In genomic region chr6:143822584-143823024, GRCh38 we compare ENCODE assay signal across 17 cellular contexts. TPM values are rescaled to one million over a fixed set of nuclear protein-coding genes. Genes with fewer than 3 reads are reported as not detected.
DNase-seq lines count a peak whose midpoint lies in the region; TF ChIP-seq lines count a peak whose summit lies in the region.
"Had no signal": no experiment of that assay in that cellular context is flagged by ENCODE, and none has a peak within 500 bp of the region (broad histone marks: within the 10 kb centered on the region; RNA-seq: fewer than 3 reads in every experiment).

No MANE protein-coding gene starts in this region.

- H3K27ac ChIP-seq in hepatocyte (peak overlapping the region; percentile 5), stomach (peak overlapping the region in 1 of 5 donors; percentile 12)
- H3K27ac ChIP-seq: colonic mucosa had no signal

- no peaks in the 10 kb centered on the region for H3K79me2 ChIP-seq in hepatocyte

- H4K20me1 ChIP-seq in hepatocyte (ENCODE audit: insufficient read depth, poor library complexity, severe bottlenecking): no peaks in the 10 kb centered on the region

- H2AFZ ChIP-seq in hepatocyte: no peak overlapping the region

- 36% methylated on average over 3 of the region's 3 CpGs for WGBS in hepatocyte (ENCODE audit: low lambda C conversion rate, missing lambda C conversion rate)
- WGBS in stomach, 5 donors: 31 to 50% (median 40%) methylated on average over 3 of the region's 3 CpGs

- no peaks in the 10 kb centered on the region for H3K4me1 ChIP-seq in hepatocyte (ENCODE audit: insufficient read depth)
- peaks cover 0 to 22% (median 11%) of the 10 kb centered on the region in 4 donors for H3K4me1 ChIP-seq in stomach
- H3K4me1 ChIP-seq: colonic mucosa had no signal

- H3K9me2 ChIP-seq in hepatocyte (replicated peaks; ENCODE audit: insufficient read depth): no peaks in the 10 kb centered on the region

- H3K27me3 ChIP-seq in hepatocyte (no peaks in the 10 kb centered on the region), stomach (no peaks in the 10 kb centered on the region)
- H3K27me3 ChIP-seq: colonic mucosa had no signal

- H3K9me3 ChIP-seq in hepatocyte (ENCODE audit: low read depth) (no peaks in the 10 kb centered on the region), stomach (no peaks in the 10 kb centered on the region)
- H3K9me3 ChIP-seq: colonic mucosa had no signal

- TF ChIP-seq CTCF in hepatocyte (IDR thresholded peaks at IDR 0.05; ENCODE audit: poor library complexity): no peak
- TF ChIP-seq CTCF in stomach (IDR thresholded peaks at IDR 0.05): no peak

- no peak overlapping the region for H3K4me3 ChIP-seq in hepatocyte
- H3K4me3 ChIP-seq in stomach: no peak overlapping the region
- H3K4me3 ChIP-seq: colonic mucosa had no signal

- no peak overlapping the region for H3K4me2 ChIP-seq in hepatocyte

- TF ChIP-seq POLR2A in stomach (IDR thresholded peaks at IDR 0.05): no peak

- intact Hi-C loops in stomach (cut with DNase I; ENCODE audit: low total_unique reads): no loop called here

- H3K36me3 ChIP-seq in hepatocyte (replicated peaks; ENCODE audit: insufficient read depth, low read depth) (no peaks in the 10 kb centered on the region), stomach (peaks cover 0 to 34% (median 24%) of the 10 kb centered on the region in 4 donors)
- H3K36me3 ChIP-seq: colonic mucosa had no signal

- no peak for TF ChIP-seq EP300 in stomach (IDR thresholded peaks at IDR 0.05)

- peak; percentile 24 for DNase-seq in HT1080 (ENCODE audit: low read depth)
- peak; percentile 85 for DNase-seq in amniotic epithelial cell (ENCODE audit: low read depth)
- no peak for DNase-seq in hepatocyte (ENCODE audit: low spot score)
- peak; percentile 35 for DNase-seq in stomach
- DNase-seq in AML-193 (lab: John Stamatoyannopoulos, UW): no peak
- DNase-seq in NCI-H146 (lab: John Stamatoyannopoulos, UW): no peak
- no peak for DNase-seq in NCI-H1436 treated with DMSO at 0.1 percent for 48 hours (lab: John Stamatoyannopoulos, UW)
- DNase-seq in ecto neural progenitor cell (ENCODE audit: low spot score): no peak
- DNase-seq: activated CD4-positive, CD25-positive, alpha-beta regulatory T cell; activated naive CD4-positive, alpha-beta T cell treated with anti-CD3 and anti-CD28 coated beads, Interleukin-2, amount 10 ng/mL, durations not matched to agents 7 days and 5 days; colonic mucosa; COR-L47; NCI-H1092 treated with DMSO at 0.1 percent for 48 hours; NCI-H345; right cardiac atrium; stimulated activated naive CD4-positive, alpha-beta T cell treated with Interleukin-2 at 50 U/mL for 16 hours had no signal

RNA-seq across cellular contexts. Expression of gene LTV1, which starts 20.5 kb away (rescaled TPM):
- 44.3 and 48.9 TPM in 2 replicates for total RNA-seq in HT1080 (2014; rRNA removed; shearing (Covaris generic))
- polyA plus RNA-seq in HT1080 (2015; cell fraction: cytosol; rRNA removed): 34.1 and 39.4 TPM in 2 replicates
- 28.7 and 36.3 TPM in 2 replicates for polyA plus RNA-seq in HT1080 (2015; cell fraction: nucleus; rRNA removed)
- total RNA-seq in hepatocyte: 21.6 and 22.7 TPM in 2 replicates
- polyA plus RNA-seq in hepatocyte: 27.8 and 29.1 TPM in 2 replicates
- 10 to 100 TPM in 3 of 5 donors, 1 to 10 TPM in 2; 1.2 to 25.3 (median 14.1) TPM for total RNA-seq in stomach
- 10 to 100 TPM; 16.2 to 22.2 (median 17.0) TPM for polyA plus RNA-seq in stomach

RNA-seq across cellular contexts. Expression of gene ZC2HC1B, which starts 41.7 kb away (rescaled TPM):
- not detected in 2 replicates for total RNA-seq in HT1080 (2014; rRNA removed; shearing (Covaris generic))
- not detected in 2 replicates for polyA plus RNA-seq in HT1080 (2015; cell fraction: cytosol; rRNA removed)
- not detected in 2 replicates for polyA plus RNA-seq in HT1080 (2015; cell fraction: nucleus; rRNA removed)
- total RNA-seq in hepatocyte (not detected in 2 replicates), stomach (1 to 10 TPM in 1 of 5 donors, under 1 TPM in 1, not detected in 3; 0.92 to 1.8 TPM)
- polyA plus RNA-seq in hepatocyte (not detected in 2 replicates), stomach (not detected)
- total RNA-seq: colonic mucosa, fibroblast of lung, right cardiac atrium had no signal
- polyA plus RNA-seq: fibroblast of lung, right cardiac atrium had no signal

Comparison
In these comparisons a context has a peak if more than half of its experiments do, and no peak if none do; other contexts are left out.
1. DNase-seq: peak in HT1080 (single experiment), amniotic epithelial cell (single experiment) and stomach (single experiment); none in hepatocyte (single experiment), AML-193 (0 of 2), NCI-H146 (single experiment), NCI-H1436 treated with DMSO at 0.1 percent for 48 hours (single experiment) and ecto neural progenitor cell (single experiment).